In genomic region chr7:101108961-101109360, GRCh38 we compare ENCODE assay signal across 1 cellular context.
TF ChIP-seq lines count a peak whose summit lies in the region.

No MANE protein-coding gene starts in this region.

TF ChIP-seq in HepG2, 621 proteins besides CTCF, POLR2A, EP300 and RAD21 (continues in another document):
- no peak for TF ChIP-seq MEIS1 (CRISPR knock-in tag; IDR thresholded peaks at IDR 0.05; ENCODE audit: borderline replicate concordance)
- no peak for TF ChIP-seq MED8 (CRISPR knock-in tag; IDR thresholded peaks at IDR 0.05; ENCODE audit: insufficient replicate concordance)
- TF ChIP-seq MYC (CRISPR knock-in tag; IDR thresholded peaks at IDR 0.05; ENCODE audit: borderline replicate concordance), result no peak
- TF ChIP-seq MAFK (conservative IDR thresholded peaks at IDR 0.05 in 1 of 2, IDR thresholded peaks at IDR 0.05 in 1 of 2; ENCODE audit: low read length in 2 of 2), result no peak
- TF ChIP-seq ZNF687 (CRISPR knock-in tag; IDR thresholded peaks at IDR 0.05), result peak; percentile 61; the same call in 1 of the 2 replicates
- no peak for TF ChIP-seq ZSCAN29 (CRISPR knock-in tag; conservative IDR thresholded peaks at IDR 0.05)
- TF ChIP-seq ZFP90 (CRISPR knock-in tag; IDR thresholded peaks at IDR 0.05; ENCODE audit: borderline replicate concordance), result no peak
- no peak for TF ChIP-seq ZNF224 (CRISPR knock-in tag; IDR thresholded peaks at IDR 0.05)
- no peak for TF ChIP-seq ELF1 (CRISPR knock-in tag; IDR thresholded peaks at IDR 0.05)
- TF ChIP-seq ZNF891 (CRISPR knock-in tag; IDR thresholded peaks at IDR 0.05), result no peak
- TF ChIP-seq FOXA1 (IDR thresholded peaks at IDR 0.05), result no peak
- TF ChIP-seq FOXA1 (CRISPR knock-in tag; IDR thresholded peaks at IDR 0.05), result no peak
- TF ChIP-seq MXI1 (IDR thresholded peaks at IDR 0.05; ENCODE audit: borderline replicate concordance, low read depth, low read length), result no peak
- no peak for TF ChIP-seq RFXANK (CRISPR knock-in tag; IDR thresholded peaks at IDR 0.05)
- TF ChIP-seq ZBTB8A (CRISPR knock-in tag; IDR thresholded peaks at IDR 0.05; ENCODE audit: borderline replicate concordance, low read depth), result no peak
- no peak; the same call in 1 of the 2 replicates for TF ChIP-seq ZNF605 (CRISPR knock-in tag; IDR thresholded peaks at IDR 0.05)
- no peak for TF ChIP-seq IRF9 (CRISPR knock-in tag; IDR thresholded peaks at IDR 0.05; ENCODE audit: borderline replicate concordance)
- no peak for TF ChIP-seq ZNF503 (CRISPR knock-in tag; IDR thresholded peaks at IDR 0.05)
- TF ChIP-seq RBM22 (optimal IDR thresholded peaks at IDR 0.05; ENCODE audit: low read length), result no peak
- TF ChIP-seq HNF4A (CRISPR knock-in tag; IDR thresholded peaks at IDR 0.05), result 0 out of 2 replicates have a peak, but pooled peaks have one; percentile 8
- TF ChIP-seq SP4 (CRISPR knock-in tag; IDR thresholded peaks at IDR 0.05), result no peak
- TF ChIP-seq ZFX (CRISPR knock-in tag; IDR thresholded peaks at IDR 0.05; ENCODE audit: low read depth), result peak; percentile 32
- TF ChIP-seq HNRNPL (IDR thresholded peaks at IDR 0.05; ENCODE audit: low read depth, low read length), result 0 out of 2 replicates have a peak, but pooled peaks have one; percentile 35
- TF ChIP-seq ZNF724P (CRISPR knock-in tag; IDR thresholded peaks at IDR 0.05; ENCODE audit: borderline replicate concordance), result no peak
- no peak for TF ChIP-seq NFAT5 (CRISPR knock-in tag; IDR thresholded peaks at IDR 0.05)
- no peak for TF ChIP-seq FOXP4 (CRISPR knock-in tag; IDR thresholded peaks at IDR 0.05)
- no peak for TF ChIP-seq ZFP36L1 (CRISPR knock-in tag; IDR thresholded peaks at IDR 0.05)
- TF ChIP-seq TMF1 (CRISPR knock-in tag; IDR thresholded peaks at IDR 0.05; ENCODE audit: low read depth), result no peak
- TF ChIP-seq SMYD3 (CRISPR knock-in tag; IDR thresholded peaks at IDR 0.05), result no peak
- TF ChIP-seq ZBTB21 (CRISPR knock-in tag; IDR thresholded peaks at IDR 0.05), result no peak
- no peak for TF ChIP-seq LRRFIP1 (CRISPR knock-in tag; conservative IDR thresholded peaks at IDR 0.05)
- no peak for TF ChIP-seq NR1H2 (CRISPR knock-in tag; IDR thresholded peaks at IDR 0.05; ENCODE audit: borderline replicate concordance, low read depth)
- TF ChIP-seq ZMYM3 (CRISPR knock-in tag; IDR thresholded peaks at IDR 0.05), result peak; percentile 42; the same call in 1 of the 2 replicates
- TF ChIP-seq ZNF44 (CRISPR knock-in tag; IDR thresholded peaks at IDR 0.05), result no peak
- TF ChIP-seq TGIF2 (CRISPR knock-in tag; IDR thresholded peaks at IDR 0.05), result no peak
- TF ChIP-seq ARID4A (CRISPR knock-in tag; IDR thresholded peaks at IDR 0.05; ENCODE audit: borderline replicate concordance), result no peak
- no peak for TF ChIP-seq ZFP82 (CRISPR knock-in tag; IDR thresholded peaks at IDR 0.05; ENCODE audit: borderline replicate concordance)
- no peak for TF ChIP-seq AHR (CRISPR knock-in tag; IDR thresholded peaks at IDR 0.05)
- TF ChIP-seq IKZF5 (CRISPR knock-in tag; IDR thresholded peaks at IDR 0.05), result 0 out of 2 replicates have a peak, but pooled peaks have one; percentile 7
- no peak for TF ChIP-seq ZNF180 (CRISPR knock-in tag; IDR thresholded peaks at IDR 0.05; ENCODE audit: borderline replicate concordance, low read depth)
